ENCODE assay signal across 1 cellular context in the genomic region with DNA sequence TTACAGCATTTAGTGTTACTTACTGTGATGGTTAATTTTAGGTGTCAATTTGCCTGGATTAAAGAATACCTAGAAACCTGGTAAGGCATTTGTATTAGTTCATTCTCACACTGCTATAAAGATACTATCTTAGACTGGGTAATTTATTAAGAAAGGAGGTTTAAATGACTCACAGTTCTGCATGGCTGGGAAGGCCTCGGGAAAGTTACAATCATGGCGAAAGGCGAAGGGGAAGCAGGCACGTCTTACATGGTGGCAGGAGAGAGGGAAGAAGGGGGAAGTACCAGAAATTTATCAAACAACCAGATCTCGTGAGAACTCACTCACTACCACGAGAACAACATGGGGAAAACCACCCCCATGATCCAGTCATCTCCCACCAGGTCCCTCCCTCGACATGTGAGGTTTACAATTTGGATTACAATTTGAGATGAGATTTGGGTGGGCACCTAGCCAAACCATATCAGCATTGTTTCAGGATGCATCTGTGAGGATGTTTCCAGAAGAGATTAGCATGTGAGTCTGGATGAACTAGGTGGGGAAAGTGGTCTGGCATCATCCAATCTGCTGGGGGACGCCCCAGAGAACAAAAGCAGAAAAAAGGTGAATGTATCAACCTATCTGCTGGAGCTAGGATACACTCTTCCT.
TF ChIP-seq lines count a peak whose summit lies in the region.

No MANE protein-coding gene starts in this region.

TF ChIP-seq in GM23338, 12 proteins besides CTCF, POLR2A, EP300 and RAD21 (continued from another document):
- TF ChIP-seq, protein P1, sequence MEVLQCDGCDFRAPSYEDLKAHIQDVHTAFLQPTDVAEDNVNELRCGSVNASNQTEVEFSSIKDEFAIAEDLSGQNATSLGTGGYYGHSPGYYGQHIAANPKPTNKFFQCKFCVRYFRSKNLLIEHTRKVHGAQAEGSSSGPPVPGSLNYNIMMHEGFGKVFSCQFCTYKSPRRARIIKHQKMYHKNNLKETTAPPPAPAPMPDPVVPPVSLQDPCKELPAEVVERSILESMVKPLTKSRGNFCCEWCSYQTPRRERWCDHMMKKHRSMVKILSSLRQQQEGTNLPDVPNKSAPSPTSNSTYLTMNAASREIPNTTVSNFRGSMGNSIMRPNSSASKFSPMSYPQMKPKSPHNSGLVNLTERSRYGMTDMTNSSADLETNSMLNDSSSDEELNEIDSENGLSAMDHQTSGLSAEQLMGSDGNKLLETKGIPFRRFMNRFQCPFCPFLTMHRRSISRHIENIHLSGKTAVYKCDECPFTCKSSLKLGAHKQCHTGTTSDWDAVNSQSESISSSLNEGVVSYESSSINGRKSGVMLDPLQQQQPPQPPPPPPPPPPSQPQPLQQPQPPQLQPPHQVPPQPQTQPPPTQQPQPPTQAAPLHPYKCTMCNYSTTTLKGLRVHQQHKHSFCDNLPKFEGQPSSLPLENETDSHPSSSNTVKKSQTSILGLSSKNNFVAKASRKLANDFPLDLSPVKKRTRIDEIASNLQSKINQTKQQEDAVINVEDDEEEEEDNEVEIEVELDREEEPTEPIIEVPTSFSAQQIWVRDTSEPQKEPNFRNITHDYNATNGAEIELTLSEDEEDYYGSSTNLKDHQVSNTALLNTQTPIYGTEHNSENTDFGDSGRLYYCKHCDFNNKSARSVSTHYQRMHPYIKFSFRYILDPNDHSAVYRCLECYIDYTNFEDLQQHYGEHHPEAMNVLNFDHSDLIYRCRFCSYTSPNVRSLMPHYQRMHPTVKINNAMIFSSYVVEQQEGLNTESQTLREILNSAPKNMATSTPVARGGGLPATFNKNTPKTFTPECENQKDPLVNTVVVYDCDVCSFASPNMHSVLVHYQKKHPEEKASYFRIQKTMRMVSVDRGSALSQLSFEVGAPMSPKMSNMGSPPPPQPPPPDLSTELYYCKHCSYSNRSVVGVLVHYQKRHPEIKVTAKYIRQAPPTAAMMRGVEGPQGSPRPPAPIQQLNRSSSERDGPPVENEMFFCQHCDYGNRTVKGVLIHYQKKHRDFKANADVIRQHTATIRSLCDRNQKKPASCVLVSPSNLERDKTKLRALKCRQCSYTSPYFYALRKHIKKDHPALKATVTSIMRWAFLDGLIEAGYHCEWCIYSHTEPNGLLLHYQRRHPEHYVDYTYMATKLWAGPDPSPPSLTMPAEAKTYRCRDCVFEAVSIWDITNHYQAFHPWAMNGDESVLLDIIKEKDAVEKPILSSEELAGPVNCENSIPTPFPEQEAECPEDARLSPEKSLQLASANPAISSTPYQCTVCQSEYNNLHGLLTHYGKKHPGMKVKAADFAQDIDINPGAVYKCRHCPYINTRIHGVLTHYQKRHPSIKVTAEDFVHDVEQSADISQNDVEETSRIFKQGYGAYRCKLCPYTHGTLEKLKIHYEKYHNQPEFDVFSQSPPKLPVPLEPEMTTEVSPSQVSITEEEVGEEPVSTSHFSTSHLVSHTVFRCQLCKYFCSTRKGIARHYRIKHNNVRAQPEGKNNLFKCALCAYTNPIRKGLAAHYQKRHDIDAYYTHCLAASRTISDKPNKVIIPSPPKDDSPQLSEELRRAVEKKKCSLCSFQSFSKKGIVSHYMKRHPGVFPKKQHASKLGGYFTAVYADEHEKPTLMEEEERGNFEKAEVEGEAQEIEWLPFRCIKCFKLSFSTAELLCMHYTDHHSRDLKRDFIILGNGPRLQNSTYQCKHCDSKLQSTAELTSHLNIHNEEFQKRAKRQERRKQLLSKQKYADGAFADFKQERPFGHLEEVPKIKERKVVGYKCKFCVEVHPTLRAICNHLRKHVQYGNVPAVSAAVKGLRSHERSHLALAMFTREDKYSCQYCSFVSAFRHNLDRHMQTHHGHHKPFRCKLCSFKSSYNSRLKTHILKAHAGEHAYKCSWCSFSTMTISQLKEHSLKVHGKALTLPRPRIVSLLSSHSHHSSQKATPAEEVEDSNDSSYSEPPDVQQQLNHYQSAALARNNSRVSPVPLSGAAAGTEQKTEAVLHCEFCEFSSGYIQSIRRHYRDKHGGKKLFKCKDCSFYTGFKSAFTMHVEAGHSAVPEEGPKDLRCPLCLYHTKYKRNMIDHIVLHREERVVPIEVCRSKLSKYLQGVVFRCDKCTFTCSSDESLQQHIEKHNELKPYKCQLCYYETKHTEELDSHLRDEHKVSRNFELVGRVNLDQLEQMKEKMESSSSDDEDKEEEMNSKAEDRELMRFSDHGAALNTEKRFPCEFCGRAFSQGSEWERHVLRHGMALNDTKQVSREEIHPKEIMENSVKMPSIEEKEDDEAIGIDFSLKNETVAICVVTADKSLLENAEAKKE (CRISPR knock-in tag; IDR thresholded peaks at IDR 0.05): no peak
- TF ChIP-seq NANOG (IDR thresholded peaks at IDR 0.05; ENCODE audit: borderline replicate concordance): no peak
- no peak for TF ChIP-seq STAT1 (IDR thresholded peaks at IDR 0.05; ENCODE audit: unreplicated experiment)
- TF ChIP-seq, protein P2, sequence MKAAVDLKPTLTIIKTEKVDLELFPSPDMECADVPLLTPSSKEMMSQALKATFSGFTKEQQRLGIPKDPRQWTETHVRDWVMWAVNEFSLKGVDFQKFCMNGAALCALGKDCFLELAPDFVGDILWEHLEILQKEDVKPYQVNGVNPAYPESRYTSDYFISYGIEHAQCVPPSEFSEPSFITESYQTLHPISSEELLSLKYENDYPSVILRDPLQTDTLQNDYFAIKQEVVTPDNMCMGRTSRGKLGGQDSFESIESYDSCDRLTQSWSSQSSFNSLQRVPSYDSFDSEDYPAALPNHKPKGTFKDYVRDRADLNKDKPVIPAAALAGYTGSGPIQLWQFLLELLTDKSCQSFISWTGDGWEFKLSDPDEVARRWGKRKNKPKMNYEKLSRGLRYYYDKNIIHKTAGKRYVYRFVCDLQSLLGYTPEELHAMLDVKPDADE (IDR thresholded peaks at IDR 0.05): no peak
- TF ChIP-seq POLR2AphosphoS5 (IDR thresholded peaks at IDR 0.05; ENCODE audit: low read depth): no peak
